ENCODE assay signal across 7 cellular contexts in the genomic region with DNA sequence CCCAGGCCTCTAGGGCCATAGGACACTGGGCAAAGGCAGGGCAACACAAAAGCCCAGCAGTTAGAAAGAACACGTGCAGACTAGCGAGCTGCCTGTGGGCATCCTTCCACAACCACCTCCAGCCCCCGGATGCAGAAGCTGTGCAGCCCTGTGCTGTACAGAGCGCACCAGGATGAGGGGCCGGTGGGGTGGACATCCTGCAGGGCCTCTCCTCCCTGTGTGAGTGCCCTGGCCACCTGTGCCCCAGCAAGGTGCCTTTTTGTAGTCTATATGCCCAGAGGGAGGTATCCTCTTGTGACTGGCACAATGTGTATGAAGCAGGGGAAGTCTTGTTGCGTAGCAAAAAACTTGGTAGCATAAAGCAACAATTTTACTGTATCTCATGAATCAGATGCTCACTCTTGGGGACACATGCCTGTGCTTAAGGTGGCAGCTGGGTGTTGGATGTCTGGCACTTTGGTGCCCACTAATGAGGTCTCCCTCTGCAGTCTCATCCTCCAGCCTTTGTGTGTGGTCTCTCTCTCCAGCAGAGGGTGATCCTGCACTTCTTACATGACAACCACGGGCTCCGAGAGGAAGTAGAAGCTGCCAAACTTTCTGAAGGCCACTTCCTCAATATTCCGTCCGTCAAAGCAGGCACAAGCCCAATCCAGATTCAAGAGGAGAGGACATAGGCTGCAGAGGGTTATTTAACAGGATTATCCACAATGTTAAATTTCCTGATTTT. TPM values are rescaled to one million over a fixed set of nuclear protein-coding genes. Genes with fewer than 3 reads are reported as not detected.
DNase-seq lines count a peak whose midpoint lies in the region; ATAC-seq and TF ChIP-seq lines count a peak whose summit lies in the region.

No MANE protein-coding gene starts in this region.

- DNase-seq in Daoy (ENCODE audit: low read depth): peak; percentile 69
- no peak for DNase-seq in T-helper 2 cell treated with Interferon-gamma antibody and Interleukin-4, amounts not matched to agents 5 μg/mL and 100 μg/mL, for 36 hours (ENCODE audit: low spot score)
- DNase-seq in chondrocyte (ENCODE audit: low spot score): no peak
- DNase-seq in left lung: peak in 1 of 2 donors; percentile 62
- DNase-seq in substantia nigra (lab: John Stamatoyannopoulos, UW): peak in 37 of 49 donors; percentile 2 to 68 (median 27)

- H3K27me3 ChIP-seq in left lung: no peaks in the 10 kb centered on the region

- peak; percentile 87 for ATAC-seq in GM19395 (IDR thresholded peaks at IDR 0.05; ENCODE audit: unreplicated experiment)
- peak; percentile 56 for ATAC-seq in HG03571 (IDR thresholded peaks at IDR 0.05; ENCODE audit: unreplicated experiment)
- ATAC-seq in left lung: peak; percentile 99

- H3K4me1 ChIP-seq in left lung: peaks cover 5 to 9% of the 10 kb centered on the region in 2 donors

- peak overlapping the region; percentile 31 for H3K27ac Mint-ChIP-seq in T-helper 2 cell treated with Interferon-gamma antibody and Interleukin-4, amounts not matched to agents 5 μg/mL and 100 μg/mL, for 36 hours
- H3K27ac Mint-ChIP-seq in chondrocyte (ENCODE audit: unreplicated experiment): peak overlapping the region; percentile 71

- H3K36me3 Mint-ChIP-seq in T-helper 2 cell treated with Interferon-gamma antibody and Interleukin-4, amounts not matched to agents 5 μg/mL and 100 μg/mL, for 36 hours (ENCODE audit: low read depth): peaks cover 61% of the 10 kb centered on the region
- peaks cover 1% of the 10 kb centered on the region for H3K36me3 Mint-ChIP-seq in chondrocyte (ENCODE audit: low read depth)

- intact Hi-C loops in left lung (cut with DNase I): loop anchor here in 1 of 2 donors (5.0 kb wide), 1 partner anchor 281 kb away; no protein-coding TSS in a partner anchor

- H3K9me3 ChIP-seq in left lung: no peaks in the 10 kb centered on the region

- H3K4me3 ChIP-seq in left lung: no peak overlapping the region

- TF ChIP-seq CTCF in chondrocyte (IDR thresholded peaks at IDR 0.05): peak; percentile 80
- TF ChIP-seq CTCF in left lung (IDR thresholded peaks at IDR 0.05): peak; percentile 51 to 67

- H3K9me3 Mint-ChIP-seq in T-helper 2 cell treated with Interferon-gamma antibody and Interleukin-4, amounts not matched to agents 5 μg/mL and 100 μg/mL, for 36 hours: no peaks in the 10 kb centered on the region
- no peaks in the 10 kb centered on the region for H3K9me3 Mint-ChIP-seq in chondrocyte (ENCODE audit: low read depth)

- no peaks in the 10 kb centered on the region for H3K27me3 Mint-ChIP-seq in T-helper 2 cell treated with Interferon-gamma antibody and Interleukin-4, amounts not matched to agents 5 μg/mL and 100 μg/mL, for 36 hours (ENCODE audit: low read depth)
- H3K27me3 Mint-ChIP-seq in chondrocyte (ENCODE audit: low read depth): no peaks in the 10 kb centered on the region

- H3K4me3 Mint-ChIP-seq in T-helper 2 cell treated with Interferon-gamma antibody and Interleukin-4, amounts not matched to agents 5 μg/mL and 100 μg/mL, for 36 hours: no peak overlapping the region
- no peak overlapping the region for H3K4me3 Mint-ChIP-seq in chondrocyte (ENCODE audit: unreplicated experiment)

- peak overlapping the region in 1 of 2 donors; percentile 1 for H3K27ac ChIP-seq in left lung
- H3K27ac ChIP-seq in substantia nigra (ENCODE audit: low read depth, low read length, poor library complexity, severe bottlenecking): no peak overlapping the region

- peaks cover 0 to 9% of the 10 kb centered on the region in 2 donors for H3K36me3 ChIP-seq in left lung

- peaks cover 25% of the 10 kb centered on the region for H3K4me1 Mint-ChIP-seq in T-helper 2 cell treated with Interferon-gamma antibody and Interleukin-4, amounts not matched to agents 5 μg/mL and 100 μg/mL, for 36 hours (ENCODE audit: low read depth)
- peaks cover 10% of the 10 kb centered on the region for H3K4me1 Mint-ChIP-seq in chondrocyte (ENCODE audit: low read depth)

RNA-seq across cellular contexts. Expression of a gene that starts 8.7 kb away (rescaled TPM):
- 57.2 and 60.1 TPM in 2 replicates for total RNA-seq in Daoy (2014; rRNA removed; shearing (Covaris generic))
- total RNA-seq in chondrocyte (13.0 to 21.5 TPM (median 19.0 TPM) in 3 replicates), left lung (10 to 100 TPM; 13.5 to 15.2 TPM)

Comparison
In these comparisons a context has a peak if more than half of its experiments do, and no peak if none do; other contexts are left out.
1. DNase-seq: peak in Daoy (single experiment) and substantia nigra (37 of 49); none in T-helper 2 cell treated with Interferon-gamma antibody and Interleukin-4, amounts not matched to agents 5 μg/mL and 100 μg/mL, for 36 hours (single experiment) and chondrocyte (single experiment).
2. Peak in every context shown above with its lines, with median percentiles within 50 percentile points of each other: ATAC-seq.